Comparison of ENCODE assay signal across 18 cellular contexts in genomic region chr5:110002652-110003051, GRCh38.
DNase-seq lines count a peak whose midpoint lies in the region; FAIRE-seq and TF ChIP-seq lines count a peak whose summit lies in the region.
"Had no signal": no experiment of that assay in that cellular context is flagged by ENCODE, and none has a peak within 500 bp of the region (broad histone marks: within the 10 kb centered on the region; RNA-seq: fewer than 3 reads in every experiment).

No MANE protein-coding gene starts in this region.

- H3K4me1 ChIP-seq in esophagus muscularis mucosa (peaks cover 3 to 40% (median 32%) of the 10 kb centered on the region in 4 donors), rectal smooth muscle tissue (ENCODE audit: control insufficient read depth, insufficient read depth, low read length) (peaks cover 6% of the 10 kb centered on the region), tibial artery (peaks cover 4 to 56% (median 36%) of the 10 kb centered on the region in 4 donors), SK-N-SH (ENCODE audit: control insufficient read depth in 1 of 2, insufficient read depth in 2 of 2, low read depth in 1 of 2, low read length in 1 of 2) (peaks cover 5 to 10% of the 10 kb centered on the region in 2 experiments; a peak in 2 of 4 replicates)

- H4K20me1 ChIP-seq in SK-N-SH (ENCODE audit: insufficient read depth): no peaks in the 10 kb centered on the region

- no peaks in the 10 kb centered on the region for H3K9me2 ChIP-seq in SK-N-SH

- H3K9ac ChIP-seq in rectal smooth muscle tissue (ENCODE audit: low read length) (no peak overlapping the region), SK-N-SH (no peak overlapping the region)
- H3K9ac ChIP-seq: GM23248 had no signal

- H3K4me2 ChIP-seq in SK-N-SH: no peak overlapping the region

- 48% methylated on average over 1 of the region's 1 CpG for WGBS in esophagus muscularis mucosa
- 100% methylated on average over 1 of the region's 1 CpG for WGBS in SK-N-SH (ENCODE audit: low lambda C conversion rate)

- no peak for TF ChIP-seq EP300 in esophagus muscularis mucosa (IDR thresholded peaks at IDR 0.05)
- no peak for TF ChIP-seq EP300 in SK-N-SH (IDR thresholded peaks at IDR 0.05; ENCODE audit: borderline replicate concordance in 1 of 2, low read depth in 1 of 2, low read length in 1 of 2)

- H3K79me2 ChIP-seq in SK-N-SH (ENCODE audit: insufficient read depth): no peaks in the 10 kb centered on the region

- POLR2A ChIA-PET in SK-N-SH (lab: Yijun Ruan, JAX): no interaction called here

- H3K9me3 ChIP-seq in esophagus muscularis mucosa: no peaks in the 10 kb centered on the region
- H3K9me3 ChIP-seq in tibial artery: no peaks in the 10 kb centered on the region
- no peaks in the 10 kb centered on the region for H3K9me3 ChIP-seq in SK-N-SH

- H3K27me3 ChIP-seq in esophagus muscularis mucosa: no peaks in the 10 kb centered on the region
- no peaks in the 10 kb centered on the region for H3K27me3 ChIP-seq in rectal smooth muscle tissue (ENCODE audit: control insufficient read depth, insufficient read depth, low read length)
- no peaks in the 10 kb centered on the region for H3K27me3 ChIP-seq in tibial artery
- no peaks in the 10 kb centered on the region for H3K27me3 ChIP-seq in SK-N-SH (ENCODE audit: insufficient read depth)

- DNase-seq in esophagus muscularis mucosa (ENCODE audit: extremely low spot score) (no peak), tibial artery (no peak), DMS114 treated with DMSO at 0.1 percent for 48 hours (lab: John Stamatoyannopoulos, UW; ENCODE audit: unreplicated experiment) (no peak), GM19239 (ENCODE audit: insufficient read length, low spot score) (no peak), SK-N-SH (no peak)
- DNase-seq: C1 segment of cervical spinal cord; Calu3; CD4-positive, alpha-beta memory T cell; COR-L47; DMS153; DND-41; GM23248; H7; HCEC 1CT had no signal

- TF ChIP-seq CTCF in esophagus muscularis mucosa (IDR thresholded peaks at IDR 0.05): no peak
- TF ChIP-seq CTCF in tibial artery (IDR thresholded peaks at IDR 0.05): no peak
- no peak for TF ChIP-seq CTCF in SK-N-SH (IDR thresholded peaks at IDR 0.05)

- H3K36me3 ChIP-seq in esophagus muscularis mucosa (no peaks in the 10 kb centered on the region), rectal smooth muscle tissue (ENCODE audit: control insufficient read depth, insufficient read depth, low read length) (no peaks in the 10 kb centered on the region), tibial artery (no peaks in the 10 kb centered on the region), SK-N-SH (replicated peaks in 1 of 2; ENCODE audit: control insufficient read depth in 1 of 2, insufficient read depth in 2 of 2, low read length in 1 of 2) (no peaks in the 10 kb centered on the region)

- no peak overlapping the region for H2AFZ ChIP-seq in SK-N-SH (ENCODE audit: low read depth)
- H2AFZ ChIP-seq: GM23248 had no signal

- TF ChIP-seq RAD21 in SK-N-SH (IDR thresholded peaks at IDR 0.05; ENCODE audit: low read length): no peak

- no peaks in the 10 kb centered on the region for H3F3A ChIP-seq in SK-N-SH (replicated peaks; ENCODE audit: insufficient read depth)

- no peak for FAIRE-seq in GM19239 (lab: Jason Lieb, UNC)
- FAIRE-seq: G401.6, GM12892, H1 had no signal

- H3K4me3 ChIP-seq in esophagus muscularis mucosa (no peak overlapping the region), rectal smooth muscle tissue (ENCODE audit: low read length) (no peak overlapping the region), tibial artery (no peak overlapping the region), SK-N-SH (ENCODE audit: low read depth in 2 of 2, low read length in 1 of 2) (no peak overlapping the region)
- H3K4me3 ChIP-seq: GM23248 had no signal

- CTCF ChIA-PET in SK-N-SH (lab: Yijun Ruan, JAX): no interaction called here

- intact Hi-C loops in esophagus muscularis mucosa (cut with DNase I): no loop called here
- intact Hi-C loops in tibial artery (cut with DNase I; ENCODE audit: low total_unique reads): loop anchor here (5.0 kb wide), 1 partner anchor 85 kb away; no protein-coding TSS in a partner anchor

- no peak for TF ChIP-seq POLR2A in esophagus muscularis mucosa (IDR thresholded peaks at IDR 0.05; ENCODE audit: low read depth)

- H3K27ac ChIP-seq in esophagus muscularis mucosa (replicated peaks in 1 of 4) (peak overlapping the region; percentile 40 to 71 (median 58)), rectal smooth muscle tissue (ENCODE audit: low read depth, low read length) (peak overlapping the region; percentile 47), tibial artery (peak overlapping the region; percentile 66 to 76), SK-N-SH (ENCODE audit: low read depth in 2 of 2, low read length in 1 of 2) (no peak overlapping the region)
- H3K27ac ChIP-seq: GM23248 had no signal

TF ChIP-seq in SK-N-SH, 30 proteins besides CTCF, POLR2A, EP300 and RAD21:
- TF ChIP-seq GABPA (IDR thresholded peaks at IDR 0.05; ENCODE audit: low read depth) (no peak), RCOR1 (IDR thresholded peaks at IDR 0.05; ENCODE audit: low read length) (no peak), NRF1 (IDR thresholded peaks at IDR 0.05; ENCODE audit: low read depth, low read length) (no peak), IRF3 (IDR thresholded peaks at IDR 0.05; ENCODE audit: low read depth, low read length) (no peak), ZBTB33 (IDR thresholded peaks at IDR 0.05; ENCODE audit: borderline replicate concordance, low read depth) (no peak), EZH2phosphoT487 (IDR thresholded peaks at IDR 0.05; ENCODE audit: borderline replicate concordance, low read depth) (no peak), USF1 (IDR thresholded peaks at IDR 0.05; ENCODE audit: borderline replicate concordance, low read depth) (no peak), SMC3 (IDR thresholded peaks at IDR 0.05; ENCODE audit: low read depth, low read length) (no peak), MXI1 (IDR thresholded peaks at IDR 0.05; ENCODE audit: low read depth, low read length) (no peak), FOXJ3 (CRISPR knock-in tag; IDR thresholded peaks at IDR 0.05) (no peak), REST (IDR thresholded peaks at IDR 0.05; ENCODE audit: low read depth, low read length) (no peak), YY1 (IDR thresholded peaks at IDR 0.05; ENCODE audit: low read depth) (no peak), MEF2A (IDR thresholded peaks at IDR 0.05; ENCODE audit: borderline replicate concordance, low read depth) (no peak)

Comparison
In these comparisons a context has a peak if more than half of its experiments do, and no peak if none do; other contexts are left out.
1. H3K27ac ChIP-seq: peak in esophagus muscularis mucosa (4 of 4), rectal smooth muscle tissue (single experiment) and tibial artery (2 of 2); none in SK-N-SH (0 of 2).